In the genomic region with DNA sequence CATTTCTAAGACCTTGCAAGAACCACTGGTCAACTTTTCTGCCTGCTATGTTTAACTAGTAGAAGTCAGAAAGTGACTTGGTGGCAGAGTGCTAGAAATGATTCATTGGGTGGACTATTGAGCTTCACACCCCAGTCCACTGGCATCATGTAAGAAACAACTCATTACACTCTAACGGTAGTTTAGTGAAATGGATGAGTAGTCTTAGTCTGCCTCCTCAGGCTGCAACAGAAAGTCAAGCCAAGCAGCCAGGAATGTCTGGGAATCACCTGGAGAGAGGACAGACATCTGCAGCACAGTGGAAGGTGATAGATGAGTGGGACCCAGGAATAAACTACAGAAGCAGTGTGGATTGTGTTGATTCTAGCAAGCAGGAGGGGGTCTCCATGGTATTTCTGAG, we compare ENCODE assay signal across 2 cellular contexts.
TF ChIP-seq lines count a peak whose summit lies in the region.

No MANE protein-coding gene starts in this region.

TF ChIP-seq in GM23338, 12 proteins besides CTCF, POLR2A, EP300 and RAD21:
- no peak for TF ChIP-seq EZH2phosphoT487 (IDR thresholded peaks at IDR 0.05; ENCODE audit: unreplicated experiment)
- no peak for TF ChIP-seq ZNF331 (CRISPR knock-in tag; IDR thresholded peaks at IDR 0.05; ENCODE audit: low read depth)
- no peak for TF ChIP-seq JUNB (IDR thresholded peaks at IDR 0.05; ENCODE audit: unreplicated experiment)
- TF ChIP-seq STAT1 (IDR thresholded peaks at IDR 0.05; ENCODE audit: unreplicated experiment), result no peak
- TF ChIP-seq ZNF114 (CRISPR knock-in tag; IDR thresholded peaks at IDR 0.05), result no peak
- no peak for TF ChIP-seq EZH2 (IDR thresholded peaks at IDR 0.05; ENCODE audit: low read depth, unreplicated experiment)
- TF ChIP-seq, protein P1, sequence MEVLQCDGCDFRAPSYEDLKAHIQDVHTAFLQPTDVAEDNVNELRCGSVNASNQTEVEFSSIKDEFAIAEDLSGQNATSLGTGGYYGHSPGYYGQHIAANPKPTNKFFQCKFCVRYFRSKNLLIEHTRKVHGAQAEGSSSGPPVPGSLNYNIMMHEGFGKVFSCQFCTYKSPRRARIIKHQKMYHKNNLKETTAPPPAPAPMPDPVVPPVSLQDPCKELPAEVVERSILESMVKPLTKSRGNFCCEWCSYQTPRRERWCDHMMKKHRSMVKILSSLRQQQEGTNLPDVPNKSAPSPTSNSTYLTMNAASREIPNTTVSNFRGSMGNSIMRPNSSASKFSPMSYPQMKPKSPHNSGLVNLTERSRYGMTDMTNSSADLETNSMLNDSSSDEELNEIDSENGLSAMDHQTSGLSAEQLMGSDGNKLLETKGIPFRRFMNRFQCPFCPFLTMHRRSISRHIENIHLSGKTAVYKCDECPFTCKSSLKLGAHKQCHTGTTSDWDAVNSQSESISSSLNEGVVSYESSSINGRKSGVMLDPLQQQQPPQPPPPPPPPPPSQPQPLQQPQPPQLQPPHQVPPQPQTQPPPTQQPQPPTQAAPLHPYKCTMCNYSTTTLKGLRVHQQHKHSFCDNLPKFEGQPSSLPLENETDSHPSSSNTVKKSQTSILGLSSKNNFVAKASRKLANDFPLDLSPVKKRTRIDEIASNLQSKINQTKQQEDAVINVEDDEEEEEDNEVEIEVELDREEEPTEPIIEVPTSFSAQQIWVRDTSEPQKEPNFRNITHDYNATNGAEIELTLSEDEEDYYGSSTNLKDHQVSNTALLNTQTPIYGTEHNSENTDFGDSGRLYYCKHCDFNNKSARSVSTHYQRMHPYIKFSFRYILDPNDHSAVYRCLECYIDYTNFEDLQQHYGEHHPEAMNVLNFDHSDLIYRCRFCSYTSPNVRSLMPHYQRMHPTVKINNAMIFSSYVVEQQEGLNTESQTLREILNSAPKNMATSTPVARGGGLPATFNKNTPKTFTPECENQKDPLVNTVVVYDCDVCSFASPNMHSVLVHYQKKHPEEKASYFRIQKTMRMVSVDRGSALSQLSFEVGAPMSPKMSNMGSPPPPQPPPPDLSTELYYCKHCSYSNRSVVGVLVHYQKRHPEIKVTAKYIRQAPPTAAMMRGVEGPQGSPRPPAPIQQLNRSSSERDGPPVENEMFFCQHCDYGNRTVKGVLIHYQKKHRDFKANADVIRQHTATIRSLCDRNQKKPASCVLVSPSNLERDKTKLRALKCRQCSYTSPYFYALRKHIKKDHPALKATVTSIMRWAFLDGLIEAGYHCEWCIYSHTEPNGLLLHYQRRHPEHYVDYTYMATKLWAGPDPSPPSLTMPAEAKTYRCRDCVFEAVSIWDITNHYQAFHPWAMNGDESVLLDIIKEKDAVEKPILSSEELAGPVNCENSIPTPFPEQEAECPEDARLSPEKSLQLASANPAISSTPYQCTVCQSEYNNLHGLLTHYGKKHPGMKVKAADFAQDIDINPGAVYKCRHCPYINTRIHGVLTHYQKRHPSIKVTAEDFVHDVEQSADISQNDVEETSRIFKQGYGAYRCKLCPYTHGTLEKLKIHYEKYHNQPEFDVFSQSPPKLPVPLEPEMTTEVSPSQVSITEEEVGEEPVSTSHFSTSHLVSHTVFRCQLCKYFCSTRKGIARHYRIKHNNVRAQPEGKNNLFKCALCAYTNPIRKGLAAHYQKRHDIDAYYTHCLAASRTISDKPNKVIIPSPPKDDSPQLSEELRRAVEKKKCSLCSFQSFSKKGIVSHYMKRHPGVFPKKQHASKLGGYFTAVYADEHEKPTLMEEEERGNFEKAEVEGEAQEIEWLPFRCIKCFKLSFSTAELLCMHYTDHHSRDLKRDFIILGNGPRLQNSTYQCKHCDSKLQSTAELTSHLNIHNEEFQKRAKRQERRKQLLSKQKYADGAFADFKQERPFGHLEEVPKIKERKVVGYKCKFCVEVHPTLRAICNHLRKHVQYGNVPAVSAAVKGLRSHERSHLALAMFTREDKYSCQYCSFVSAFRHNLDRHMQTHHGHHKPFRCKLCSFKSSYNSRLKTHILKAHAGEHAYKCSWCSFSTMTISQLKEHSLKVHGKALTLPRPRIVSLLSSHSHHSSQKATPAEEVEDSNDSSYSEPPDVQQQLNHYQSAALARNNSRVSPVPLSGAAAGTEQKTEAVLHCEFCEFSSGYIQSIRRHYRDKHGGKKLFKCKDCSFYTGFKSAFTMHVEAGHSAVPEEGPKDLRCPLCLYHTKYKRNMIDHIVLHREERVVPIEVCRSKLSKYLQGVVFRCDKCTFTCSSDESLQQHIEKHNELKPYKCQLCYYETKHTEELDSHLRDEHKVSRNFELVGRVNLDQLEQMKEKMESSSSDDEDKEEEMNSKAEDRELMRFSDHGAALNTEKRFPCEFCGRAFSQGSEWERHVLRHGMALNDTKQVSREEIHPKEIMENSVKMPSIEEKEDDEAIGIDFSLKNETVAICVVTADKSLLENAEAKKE (CRISPR knock-in tag; IDR thresholded peaks at IDR 0.05), result no peak
- no peak for TF ChIP-seq NANOG (IDR thresholded peaks at IDR 0.05; ENCODE audit: borderline replicate concordance)
- TF ChIP-seq CREB1 (CRISPR knock-in tag; IDR thresholded peaks at IDR 0.05; ENCODE audit: low read depth), result no peak

TF ChIP-seq in H1, 55 proteins besides CTCF, POLR2A, EP300 and RAD21:
- TF ChIP-seq POLR2AphosphoS5 (IDR thresholded peaks at IDR 0.05; ENCODE audit: low read depth, low read length), result no peak
- TF ChIP-seq RFX5 (IDR thresholded peaks at IDR 0.05; ENCODE audit: borderline replicate concordance, low read depth, low read length), result no peak
